Comparison of ENCODE assay signal across 8 cellular contexts in the genomic region with DNA sequence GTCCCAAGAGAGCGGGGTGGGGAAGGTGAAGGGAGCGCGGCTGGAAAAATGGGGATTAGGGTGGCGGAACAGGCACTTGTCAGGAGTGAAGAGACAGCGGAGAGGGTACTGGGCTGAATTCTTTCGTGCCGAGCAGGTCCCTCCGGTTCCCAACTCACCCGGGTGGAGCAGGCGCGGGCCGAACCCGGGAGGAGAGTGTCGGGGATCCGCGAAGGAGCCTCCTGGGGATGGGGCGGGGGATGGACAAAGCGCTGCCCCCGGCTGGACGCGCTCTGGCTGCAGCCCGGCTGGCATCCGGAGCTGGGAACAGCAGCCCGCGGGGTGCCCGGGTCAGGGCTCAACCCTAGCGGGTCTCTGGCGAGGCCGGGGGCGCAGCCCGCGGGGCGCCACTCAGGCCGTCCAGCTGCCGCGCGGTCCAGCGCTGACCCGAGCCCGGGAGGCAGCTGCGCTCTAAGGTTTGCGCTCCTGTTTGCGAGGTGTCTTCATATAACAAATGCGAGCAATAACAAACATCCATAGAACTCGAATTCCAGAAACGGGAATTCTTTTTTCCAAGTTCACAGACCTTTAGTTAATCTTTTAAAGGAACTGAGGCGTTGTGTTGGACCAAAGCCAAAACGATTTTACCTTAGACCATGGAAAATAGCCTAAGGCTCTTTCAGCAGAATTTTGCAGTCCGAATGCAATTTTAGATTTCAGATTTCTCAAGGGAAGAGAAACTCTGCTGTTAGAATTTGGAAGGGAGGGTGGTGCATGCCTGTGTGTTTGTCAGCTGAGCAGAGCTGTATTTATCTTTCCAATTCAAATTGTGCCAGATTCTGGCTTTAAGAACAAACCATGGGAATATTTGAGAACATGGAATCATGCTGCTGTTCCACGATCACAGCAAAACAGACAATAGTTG. TPM values are rescaled to one million over a fixed set of nuclear protein-coding genes. Genes with fewer than 3 reads are reported as not detected.
DNase-seq lines count a peak whose midpoint lies in the region; ATAC-seq and TF ChIP-seq lines count a peak whose summit lies in the region.

No MANE protein-coding gene starts in this region.

- no peak overlapping the region for H4K91ac ChIP-seq in H9 (ENCODE audit: insufficient read length, low read depth, low read length)

- no peak overlapping the region for H2BK12ac ChIP-seq in H9 (ENCODE audit: insufficient read length, low read depth, low read length)

- no CpG with 5 or more reads among the region's 50 CpGs for WGBS in H9 (ENCODE audit: extremely low coverage, insufficient read length, low lambda C conversion rate)

- H3K27ac ChIP-seq in H9 (ENCODE audit: insufficient read length, low read depth, low read length), result no peak overlapping the region
- no peak overlapping the region for H3K27ac ChIP-seq in naive thymus-derived CD4-positive, alpha-beta T cell (ENCODE audit: low read depth, low read length)

- H2BK20ac ChIP-seq in H9 (ENCODE audit: low read depth, low read length, poor library complexity, severe bottlenecking), result no peak overlapping the region

- H2AK5ac ChIP-seq in H9 (ENCODE audit: insufficient read length, low read length), result no peak overlapping the region

- intact Hi-C loops in MCF 10A (cut with micrococcal nuclease) (no loop called here), sciatic nerve (cut with DNase I) (no loop called here)
- intact Hi-C loops in naive thymus-derived CD4-positive, alpha-beta T cell (cut with micrococcal nuclease), result no loop called here

- H3K23me2 ChIP-seq in H9 (ENCODE audit: insufficient read length, low read depth, low read length, poor library complexity, severe bottlenecking), result peaks cover 15% of the 10 kb centered on the region

- no peaks in the 10 kb centered on the region for H3K79me1 ChIP-seq in H9 (ENCODE audit: insufficient read depth, low read depth, low read length, poor library complexity, severe bottlenecking)

- H2BK15ac ChIP-seq in H9 (ENCODE audit: low read depth, low read length), result no peak overlapping the region

- no TSS peak for BruUV-seq in MCF 10A (replicated peaks; lab: Mats Ljungman, UMichigan)

- H3K23ac ChIP-seq in H9 (ENCODE audit: insufficient read length, low read depth, low read length), result no peak overlapping the region

- H3K27ac Mint-ChIP-seq in H9 (no peak overlapping the region), MCF 10A (ENCODE audit: low read depth, unreplicated experiment) (no peak overlapping the region)
- no peak overlapping the region for H3K27ac Mint-ChIP-seq in naive thymus-derived CD4-positive, alpha-beta T cell

- peaks cover 40% of the 10 kb centered on the region for H3K27me3 Mint-ChIP-seq in H9 (ENCODE audit: low read depth)
- no peaks in the 10 kb centered on the region for H3K27me3 Mint-ChIP-seq in MCF 10A (ENCODE audit: insufficient read depth, unreplicated experiment)
- peaks cover 41 to 59% (median 48%) of the 10 kb centered on the region in 5 donors for H3K27me3 Mint-ChIP-seq in naive thymus-derived CD4-positive, alpha-beta T cell

- H3K4ac ChIP-seq in H9 (ENCODE audit: low read depth, low read length), result no peak overlapping the region

- no peaks in the 10 kb centered on the region for H4K20me1 ChIP-seq in H9 (ENCODE audit: control insufficient read depth, insufficient read depth, insufficient read length)

- no peak overlapping the region for H3K4me3 ChIP-seq in naive thymus-derived CD4-positive, alpha-beta T cell (ENCODE audit: low read length)

- H2BK120ac ChIP-seq in H9 (ENCODE audit: low read depth, low read length, poor library complexity, severe bottlenecking), result no peak overlapping the region

- H2BK5ac ChIP-seq in H9 (ENCODE audit: insufficient read length, low read length), result no peak overlapping the region

- H3K9me3 ChIP-seq in H9 (ENCODE audit: control insufficient read depth, low read depth, low read length), result no peaks in the 10 kb centered on the region
- no peaks in the 10 kb centered on the region for H3K9me3 ChIP-seq in naive thymus-derived CD4-positive, alpha-beta T cell (ENCODE audit: control insufficient read depth in 2 of 3, low read length in 3 of 3)

- no peaks in the 10 kb centered on the region for H3K4me1 ChIP-seq in H9 (ENCODE audit: insufficient read depth, low read length)
- no peaks in the 10 kb centered on the region for H3K4me1 ChIP-seq in naive thymus-derived CD4-positive, alpha-beta T cell (ENCODE audit: control insufficient read depth in 2 of 2, insufficient read depth in 2 of 2, low read length in 2 of 2)

- H4K5ac ChIP-seq in H9 (ENCODE audit: insufficient read length, low read depth, low read length), result no peak overlapping the region

- DNase-seq in H9 (peak; percentile 52), MCF 10A (ENCODE audit: unreplicated experiment) (peak; percentile 4), islet precursor cell (peak; percentile 60), sciatic nerve (ENCODE audit: low spot score) (no peak), NCI-H345 treated with DMSO at 0.1 percent for 48 hours (lab: John Stamatoyannopoulos, UW; ENCODE audit: unreplicated experiment) (no peak)
- DNase-seq in stimulated activated CD4-positive, alpha-beta T cell treated with anti-CD3 and anti-CD28 coated beads, Interleukin-2, amount 100 ng/mL, for 48 hours, result no peak
- no peak for DNase-seq in effector CD4-positive, alpha-beta T cell
- no peak for DNase-seq in naive thymus-derived CD4-positive, alpha-beta T cell

- H3K9ac ChIP-seq in H9 (ENCODE audit: extremely low read depth, insufficient read length, low read length), result peak overlapping the region; percentile 43

- ATAC-seq in sciatic nerve, result peak; percentile 46
- ATAC-seq in naive thymus-derived CD4-positive, alpha-beta T cell, result no peak

- no peak for TF ChIP-seq CTCF in H9 (conservative IDR thresholded peaks at IDR 0.05)
- TF ChIP-seq CTCF in MCF 10A (IDR thresholded peaks at IDR 0.05; ENCODE audit: unreplicated experiment), result no peak

- no peak overlapping the region for H3K14ac ChIP-seq in H9 (ENCODE audit: insufficient read depth, low read length)

- H3K36me3 Mint-ChIP-seq in H9 (ENCODE audit: insufficient read depth in 1 of 3, low read depth in 3 of 3) (no peaks in the 10 kb centered on the region), MCF 10A (ENCODE audit: insufficient read depth, unreplicated experiment) (no peaks in the 10 kb centered on the region)
- no peaks in the 10 kb centered on the region for H3K36me3 Mint-ChIP-seq in naive thymus-derived CD4-positive, alpha-beta T cell

- H3K9me3 Mint-ChIP-seq in H9 (no peaks in the 10 kb centered on the region; a peak in 1 of 5 replicates), MCF 10A (ENCODE audit: unreplicated experiment) (no peaks in the 10 kb centered on the region)
- peaks cover 0 to 6% (median 0%) of the 10 kb centered on the region in 11 donors for H3K9me3 Mint-ChIP-seq in naive thymus-derived CD4-positive, alpha-beta T cell

- no peak overlapping the region for H4K8ac ChIP-seq in H9 (replicated peaks; ENCODE audit: insufficient read length, low read depth, low read length)

- POLR2A ChIA-PET in MCF 10A (lab: Yijun Ruan, JAX), result interaction anchor here (0.6 kb wide), 1 partner anchor 183 kb away, joined by 3 read pairs; no protein-coding TSS in a partner anchor
- POLR2A ChIA-PET in naive thymus-derived CD4-positive, alpha-beta T cell (lab: Charles Lee), result no interaction called here

- no peak overlapping the region for H2AFZ ChIP-seq in H9 (ENCODE audit: low read length)

- H3K56ac ChIP-seq in H9 (ENCODE audit: insufficient read length, low read depth, low read length), result no peak overlapping the region

- peaks cover 12 to 14% of the 10 kb centered on the region in 2 experiments for H3K4me1 Mint-ChIP-seq in H9
- H3K4me1 Mint-ChIP-seq in MCF 10A (ENCODE audit: insufficient read depth, unreplicated experiment), result no peaks in the 10 kb centered on the region
- H3K4me1 Mint-ChIP-seq in naive thymus-derived CD4-positive, alpha-beta T cell, result peaks cover 0 to 9% (median 2%) of the 10 kb centered on the region in 7 donors

- H3K18ac ChIP-seq in H9 (ENCODE audit: insufficient read length, low read depth, low read length), result no peak overlapping the region

- H3K27me3 ChIP-seq in H9 (ENCODE audit: insufficient read depth, low read length), result peaks cover 3% of the 10 kb centered on the region; the same call in 1 of the 2 replicates
- peaks cover 0 to 10% of the 10 kb centered on the region in 2 donors for H3K27me3 ChIP-seq in naive thymus-derived CD4-positive, alpha-beta T cell (ENCODE audit: control insufficient read depth in 2 of 2, insufficient read depth in 2 of 2, low read length in 2 of 2)

- no peaks in the 10 kb centered on the region for H3K79me2 ChIP-seq in H9 (ENCODE audit: insufficient read depth, low read length)

- H3T11ph ChIP-seq in H9 (ENCODE audit: low read length), result no peak overlapping the region

- H3K4me3 Mint-ChIP-seq in H9 (peak overlapping the region; percentile 86 to 94), MCF 10A (ENCODE audit: unreplicated experiment) (peak overlapping the region; percentile 66)
- peak overlapping the region in 1 of 10 donors; percentile 66 for H3K4me3 Mint-ChIP-seq in naive thymus-derived CD4-positive, alpha-beta T cell

- H3K36me3 ChIP-seq in naive thymus-derived CD4-positive, alpha-beta T cell (ENCODE audit: control insufficient read depth in 2 of 3, insufficient read depth in 3 of 3, low read length in 3 of 3), result no peaks in the 10 kb centered on the region

- peak overlapping the region; percentile 80 for H3K4me2 ChIP-seq in H9 (ENCODE audit: insufficient read depth, insufficient read length, low read length)

- CTCF ChIA-PET in MCF 10A (lab: Yijun Ruan, JAX), result interaction anchor here (0.8 kb wide), 1 partner anchor 125 kb away, joined by 3 read pairs; no protein-coding TSS in a partner anchor
- CTCF ChIA-PET in naive thymus-derived CD4-positive, alpha-beta T cell (lab: Charles Lee), result no interaction called here

RNA-seq across cellular contexts. Expression of gene NPY5R, which starts 0.7 kb away (rescaled TPM):
- total RNA-seq in H9 (2021) (4.2 and 5.7 TPM in 2 replicates), MCF 10A (2022) (not detected in 2 replicates), sciatic nerve (0.36 TPM)
- total RNA-seq in naive thymus-derived CD4-positive, alpha-beta T cell, result not detected
- polyA plus RNA-seq in naive thymus-derived CD4-positive, alpha-beta T cell, result not detected

RNA-seq across cellular contexts. Expression of gene NPY1R, which starts 12.0 kb away (rescaled TPM):
- 24.0 and 27.3 TPM in 2 replicates for total RNA-seq in H9 (2021)
- 0.63 and 2.8 TPM in 2 replicates for total RNA-seq in MCF 10A (2022)
- total RNA-seq in sciatic nerve, result 4.3 TPM
- not detected for total RNA-seq in naive thymus-derived CD4-positive, alpha-beta T cell
- polyA plus RNA-seq in naive thymus-derived CD4-positive, alpha-beta T cell, result not detected

Comparison
In these comparisons a context has a peak if more than half of its experiments do, and no peak if none do; other contexts are left out.
1. DNase-seq: peak in H9 (single experiment), MCF 10A (single experiment) and islet precursor cell (single experiment); none in sciatic nerve (single experiment), stimulated activated CD4-positive, alpha-beta T cell treated with anti-CD3 and anti-CD28 coated beads, Interleukin-2, amount 100 ng/mL, for 48 hours (0 of 2), NCI-H345 treated with DMSO at 0.1 percent for 48 hours (single experiment), effector CD4-positive, alpha-beta T cell (single experiment) and naive thymus-derived CD4-positive, alpha-beta T cell (0 of 9).